ENCODE assay signal across 11 cellular contexts in the genomic region with DNA sequence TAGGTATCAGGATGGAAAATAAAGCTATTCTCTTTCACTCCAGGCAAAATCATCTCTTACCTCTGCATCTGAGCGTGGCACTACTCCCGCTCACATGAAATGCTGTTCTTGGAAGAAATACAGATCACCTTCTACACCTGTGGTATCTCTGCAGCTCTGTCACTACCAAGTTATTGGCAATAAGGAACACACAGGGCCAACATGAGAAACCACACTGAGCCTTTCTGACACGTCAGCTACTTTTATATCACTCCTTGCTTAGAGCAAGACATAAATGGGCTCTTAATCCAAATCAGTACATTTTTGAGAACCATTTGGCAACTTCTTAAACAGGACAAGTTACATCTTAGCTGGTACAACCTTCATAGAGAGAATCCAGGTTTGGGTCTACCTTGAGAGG.
"Had no signal": no experiment of that assay in that cellular context is flagged by ENCODE, and none has a peak within 500 bp of the region (broad histone marks: within the 10 kb centered on the region; RNA-seq: fewer than 3 reads in every experiment).

No MANE protein-coding gene starts in this region.

- H3K27ac ChIP-seq: GM23248 had no signal

- DNase-seq: GM23248, GOT3, H7, H9, HCEC 1CT, HFFc6 had no signal

- ATAC-seq: GM23338, HCT116 had no signal

- H3K4me1 ChIP-seq: HAP-1 had no signal

- H3K9me3 ChIP-seq: HAP-1 had no signal

- H3K9ac ChIP-seq: GM23248 had no signal

- FAIRE-seq: H1, H54 had no signal

- H3K36me3 ChIP-seq: HAP-1 had no signal

- H3K4me2 ChIP-seq: GM23338 had no signal

- H3K4me3 ChIP-seq: GM23248, GM23338, HAP-1 had no signal

- H2AFZ ChIP-seq: GM23248, GM23338 had no signal
